Comparison of ENCODE assay signal across 8 cellular contexts in the genomic region with DNA sequence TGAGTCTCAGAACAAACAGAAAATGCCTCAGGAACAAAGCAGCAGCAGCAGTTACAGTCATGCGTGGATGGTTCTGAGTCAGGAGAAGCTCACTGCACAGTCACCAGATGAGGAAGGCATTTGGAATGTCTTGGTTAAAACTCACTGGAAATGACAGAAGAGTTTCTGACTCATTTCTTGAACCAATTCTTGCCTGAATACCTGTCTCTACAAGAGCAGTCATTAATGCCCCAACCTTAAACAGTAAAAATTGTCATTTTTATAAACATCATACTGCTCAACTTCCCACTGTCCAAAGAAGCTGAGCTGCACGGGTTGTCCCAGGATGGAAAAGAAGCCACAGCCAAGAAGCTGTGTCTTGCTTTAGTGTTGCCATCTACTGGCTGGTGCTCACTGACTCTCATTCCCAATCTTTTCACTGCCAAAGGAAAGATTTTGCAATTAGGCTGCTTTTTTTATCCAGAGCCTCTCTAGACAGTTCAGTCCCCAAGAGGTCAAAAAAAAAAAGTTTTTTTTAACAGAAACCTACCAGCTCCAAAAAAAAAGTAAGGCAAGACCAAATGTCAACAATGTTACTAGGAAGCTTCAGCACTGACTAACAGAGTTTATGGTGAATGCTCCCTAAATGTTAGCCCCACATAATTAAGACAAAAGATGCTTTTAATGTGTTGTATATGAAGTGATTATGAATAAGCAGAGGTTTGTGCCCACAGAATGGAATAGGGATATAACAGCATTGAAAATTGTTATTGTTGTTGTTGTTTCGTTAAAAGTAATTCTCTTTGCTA. TPM values are rescaled to one million over a fixed set of nuclear protein-coding genes. Genes with fewer than 3 reads are reported as not detected.
DNase-seq lines count a peak whose midpoint lies in the region; ATAC-seq and TF ChIP-seq lines count a peak whose summit lies in the region.

No MANE protein-coding gene starts in this region.

- DNase-seq in AML-193 (lab: John Stamatoyannopoulos, UW) (peak; percentile 31 to 32), HCT116 (ENCODE audit: low read depth, low spot score) (peak; percentile 92), Panc1 (ENCODE audit: low read depth, low spot score) (peak; percentile 93)

- TF ChIP-seq RAD21 in HCT116 (IDR thresholded peaks at IDR 0.05; ENCODE audit: low read depth): peak; percentile 69
- TF ChIP-seq RAD21 in neural cell (conservative IDR thresholded peaks at IDR 0.05): peak; percentile 72

- H3K9me3 ChIP-seq in HCT116 (ENCODE audit: control insufficient read depth in 1 of 2, insufficient read depth in 1 of 2, low read depth in 1 of 2, low read length in 2 of 2): no peaks in the 10 kb centered on the region
- H3K9me3 ChIP-seq in Panc1 (ENCODE audit: control insufficient read depth, insufficient read depth, low read depth, low read length): peaks cover 8% of the 10 kb centered on the region; the same call in 1 of the 2 replicates
- no peaks in the 10 kb centered on the region for H3K9me3 ChIP-seq in esophagus (ENCODE audit: control insufficient read depth in 2 of 2, insufficient read depth in 1 of 2, low read depth in 1 of 2, low read length in 1 of 2)
- H3K9me3 ChIP-seq in neural cell (ENCODE audit: low read length): no peaks in the 10 kb centered on the region

- TF ChIP-seq POLR2A in HCT116 (IDR thresholded peaks at IDR 0.05; ENCODE audit: borderline replicate concordance, extremely low read depth, insufficient read depth, insufficient read length): no peak

- no peak overlapping the region for H2AFZ ChIP-seq in HCT116 (ENCODE audit: low read depth, low read length, poor library complexity, severe bottlenecking)
- H2AFZ ChIP-seq in neural cell (ENCODE audit: low read depth, low read length): no peak overlapping the region

- WGBS in esophagus, 2 donors: 27 to 40% methylated on average over 3 of the region's 3 CpGs

- peak overlapping the region; percentile 73 for H3K4me2 ChIP-seq in HCT116 (ENCODE audit: low read length)
- H3K4me2 ChIP-seq in neural cell (ENCODE audit: low read length): no peak overlapping the region

- H3K36me3 ChIP-seq in HCT116 (ENCODE audit: control insufficient read depth in 1 of 2, insufficient read depth in 2 of 2, low read length in 2 of 2) (no peaks in the 10 kb centered on the region), Panc1 (ENCODE audit: control insufficient read depth, insufficient read depth, low read length) (no peaks in the 10 kb centered on the region), esophagus (ENCODE audit: control insufficient read depth in 2 of 2, insufficient read depth in 2 of 2, low read length in 1 of 2) (no peaks in the 10 kb centered on the region), neural cell (ENCODE audit: insufficient read depth, low read length) (no peaks in the 10 kb centered on the region)

- H3F3A ChIP-seq in neural cell (ENCODE audit: insufficient read depth, low read length, poor library complexity, severe bottlenecking): no peaks in the 10 kb centered on the region

- H3K27ac ChIP-seq in HCT116 (ENCODE audit: low read depth, low read length) (peak overlapping the region; percentile 60; the same call in 1 of the 2 replicates), Panc1 (ENCODE audit: low read length) (peak overlapping the region; percentile 86), esophagus (ENCODE audit: low read depth in 2 of 2, low read length in 1 of 2) (peak overlapping the region; percentile 60 to 65), neural cell (ENCODE audit: low read length) (no peak overlapping the region)

- POLR2A ChIA-PET in HCT116 (lab: Charles Lee): no interaction called here
- POLR2A ChIA-PET in Panc1 (lab: Charles Lee): interaction anchor here (0.5 kb wide), 1 partner anchor 232 kb away, joined by 10 read pairs; no protein-coding TSS in a partner anchor

- H3K79me2 ChIP-seq in HCT116 (ENCODE audit: insufficient read depth, low read length) (no peaks in the 10 kb centered on the region), neural cell (replicated peaks; ENCODE audit: insufficient read depth, low read length) (no peaks in the 10 kb centered on the region)

- RAD21 ChIA-PET in HCT116 (lab: Charles Lee; ENCODE audit: low non-redundant PET in 1 of 2, low total read pairs in 2 of 2, uncharacterized antibody in 2 of 2, unreplicated experiment in 2 of 2): interaction anchor here (0.8 to 1.2 kb wide), 4 partner anchors 40 to 343 kb away, joined by 3 to 4 read pairs (median 4); partner anchors contain the start of genes SRGAP1 (in 2 of the 2) and KICS2 (in 1 of the 2)

- intact Hi-C loops in HCT116 (cut with micrococcal nuclease): loop anchor here (1.0 to 5.0 kb wide), 4 partner anchors 93 to 342 kb away; no protein-coding TSS in a partner anchor
- intact Hi-C loops in Panc1 (cut with micrococcal nuclease; ENCODE audit: unreplicated experiment): loop anchor here (5.0 kb wide), 1 partner anchor 339 kb away; the partner anchor contains the start of gene SRGAP1

- in situ Hi-C loops in Panc1 (cut with HindIII; ENCODE audit: low pct_unique_long_range_greater_than_20kb, low sequenced_read_pairs): no loop called here

- BruUV-seq in HCT116 (replicated peaks; lab: Mats Ljungman, UMichigan): no TSS peak
- BruUV-seq in Panc1 (replicated peaks; lab: Mats Ljungman, UMichigan): no TSS peak

- H3K9ac ChIP-seq in HCT116 (ENCODE audit: low read length): peak overlapping the region; percentile 58
- no peak overlapping the region for H3K9ac ChIP-seq in neural cell (ENCODE audit: low read length)

- TF ChIP-seq CTCF in HCT116 (IDR thresholded peaks at IDR 0.05 in 2 of 3, conservative IDR thresholded peaks at IDR 0.05 in 1 of 3; ENCODE audit: borderline replicate concordance in 1 of 3, insufficient read depth in 1 of 3, low read depth in 2 of 3, low read length in 2 of 3) (peak; percentile 59 to 70 (median 68); a peak in 5 of 6 replicates), Panc1 (IDR thresholded peaks at IDR 0.05) (peak; percentile 80), neural cell (IDR thresholded peaks at IDR 0.05; ENCODE audit: poor library complexity, severe bottlenecking) (peak; percentile 72)

- no peaks in the 10 kb centered on the region for H3K9me2 ChIP-seq in HCT116 (ENCODE audit: insufficient read depth)
- H3K9me2 ChIP-seq in neural cell (ENCODE audit: insufficient read depth, low read length): no peaks in the 10 kb centered on the region

- peaks cover 16 to 50% of the 10 kb centered on the region in 2 experiments for H3K4me1 ChIP-seq in HCT116 (ENCODE audit: control insufficient read depth in 1 of 2, insufficient read depth in 2 of 2, low read length in 2 of 2)
- peaks cover 19% of the 10 kb centered on the region for H3K4me1 ChIP-seq in Panc1 (ENCODE audit: control insufficient read depth, insufficient read depth, low read length)
- H3K4me1 ChIP-seq in esophagus (ENCODE audit: control insufficient read depth in 2 of 2, insufficient read depth in 2 of 2, low read length in 1 of 2): no peaks in the 10 kb centered on the region

- H4K20me1 ChIP-seq in HCT116 (ENCODE audit: insufficient read depth) (no peaks in the 10 kb centered on the region), neural cell (ENCODE audit: insufficient read depth) (no peaks in the 10 kb centered on the region)

- H3K27me3 ChIP-seq in HCT116 (ENCODE audit: insufficient read depth, low read length) (no peaks in the 10 kb centered on the region), Panc1 (ENCODE audit: control insufficient read depth, insufficient read depth, low read length) (no peaks in the 10 kb centered on the region), esophagus (ENCODE audit: control insufficient read depth in 1 of 2, insufficient read depth in 2 of 2, low read length in 2 of 2) (no peaks in the 10 kb centered on the region), neural cell (ENCODE audit: insufficient read depth, low read depth, low read length) (no peaks in the 10 kb centered on the region)

- no peak for TF ChIP-seq EP300 in neural cell (conservative IDR thresholded peaks at IDR 0.05; ENCODE audit: poor library complexity, severe bottlenecking)

- CTCF ChIA-PET in HCT116 (lab: Charles Lee) (interaction anchor here (0.7 to 2.0 kb wide), 5 partner anchors 11 to 343 kb away, joined by 3 to 11 read pairs (median 7); partner anchors contain the start of gene SRGAP1), Panc1 (lab: Charles Lee) (interaction anchor here (0.6 to 1.2 kb wide), 6 partner anchors 31 to 342 kb away, joined by 3 to 7 read pairs (median 4); no protein-coding TSS in a partner anchor)

- ATAC-seq in HCT116: peak; percentile 94
- peak; percentile 96 for ATAC-seq in Panc1
- no peak for ATAC-seq in HG03039 (IDR thresholded peaks at IDR 0.05; ENCODE audit: unreplicated experiment)
- no peak for ATAC-seq in HG03457 (IDR thresholded peaks at IDR 0.05; ENCODE audit: unreplicated experiment)
- ATAC-seq in HG03442 (IDR thresholded peaks at IDR 0.05; ENCODE audit: unreplicated experiment): no peak

- H3K4me3 ChIP-seq in HCT116 (replicated peaks in 1 of 2; ENCODE audit: low read depth in 1 of 2, low read length in 2 of 2) (peak overlapping the region in 1 of 2 experiments; percentile 36; a peak in 2 of 4 replicates), Panc1 (ENCODE audit: low read depth in 2 of 2, low read length in 2 of 2) (peak overlapping the region in 1 of 2 experiments; percentile 2; a peak in 1 of 4 replicates), esophagus (ENCODE audit: low read depth in 1 of 2, low read length in 2 of 2) (no peak overlapping the region), neural cell (ENCODE audit: low read length) (no peak overlapping the region)

TF ChIP-seq in HCT116, 20 proteins besides CTCF, POLR2A, EP300 and RAD21 (continues in another document):
- TF ChIP-seq SP1 (IDR thresholded peaks at IDR 0.05; ENCODE audit: low read depth) (peak; percentile 88), EGR1 (IDR thresholded peaks at IDR 0.05; ENCODE audit: low read depth) (peak; percentile 40; the same call in 1 of the 2 replicates)

TF ChIP-seq in neural cell, 6 proteins besides CTCF, POLR2A, EP300 and RAD21 (continues in another document):
- TF ChIP-seq EZH2 (IDR thresholded peaks at IDR 0.05; ENCODE audit: borderline replicate concordance, insufficient read depth, low read length, poor library complexity, severe bottlenecking): no peak

RNA-seq across cellular contexts. Expression of gene KICS2, which starts 40.4 kb away (rescaled TPM):
- total RNA-seq in HCT116 (2021; ENCODE audit: unreplicated experiment) (18.1 TPM), Panc1 (2021; ENCODE audit: unreplicated experiment) (9.6 TPM)
- 5.6 and 6.8 TPM in 2 replicates for polyA plus RNA-seq in HCT116 (2012)
- polyA plus RNA-seq in Panc1 (2012; ENCODE audit: insufficient read length): 3.4 TPM
- polyA plus RNA-seq in esophagus (1 to 10 TPM; 3.5 to 4.1 TPM), neural cell (0.50 and 0.83 TPM in 2 replicates)
- polyA minus RNA-seq in neural cell: 5.4 and 6.7 TPM in 2 replicates

Comparison
In these comparisons a context has a peak if more than half of its experiments do, and no peak if none do; other contexts are left out.
1. DNase-seq: peak in every context shown above with its lines; median percentile 93 in Panc1; 92 in HCT116; 32 in AML-193.
2. ATAC-seq: peak in HCT116 (single experiment) and Panc1 (single experiment); none in HG03039 (single experiment), HG03457 (single experiment) and HG03442 (single experiment).
3. Peak in every context shown above with its lines, with median percentiles within 50 percentile points of each other: CTCF ChIP-seq.